29 cellular contexts compared by ENCODE assay signal in genomic region chr15:61489571-61489970, GRCh38.
"Had no signal": no experiment of that assay in that cellular context is flagged by ENCODE, and none has a peak within 500 bp of the region (broad histone marks: within the 10 kb centered on the region; RNA-seq: fewer than 3 reads in every experiment).

No MANE protein-coding gene starts in this region.

- H3K4me3 ChIP-seq: ascending aorta, breast epithelium, cardiac muscle cell, colonic mucosa, esophagus squamous epithelium, gastrocnemius medialis had no signal

- H3K9me3 ChIP-seq: ascending aorta, breast epithelium, colonic mucosa, esophagus squamous epithelium, gastrocnemius medialis had no signal

- H3K36me3 ChIP-seq: ascending aorta, breast epithelium, cardiac muscle cell, colonic mucosa, esophagus squamous epithelium, gastrocnemius medialis, WERI-Rb-1 had no signal

- ATAC-seq: activated CD4-positive, CD25-positive, alpha-beta regulatory T cell treated with anti-CD3 and anti-CD28 coated beads, Interleukin-2, amount 50 U/mL, for 24 hours; activated CD8-positive, alpha-beta memory T cell treated with anti-CD3 and anti-CD28 coated beads, Interleukin-2, amount 10 ng/mL, durations not matched to agents 7 days and 5 days; activated CD8-positive, alpha-beta T cell treated with anti-CD3 and anti-CD28 coated beads for 36 hours; activated naive CD4-positive, alpha-beta T cell treated with anti-CD3 and anti-CD28 coated beads, Interleukin-2, amount 50 U/mL, for 72 hours; foreskin keratinocyte; gastrocnemius medialis; T-helper 17 cell had no signal

- H3K27ac ChIP-seq: ascending aorta, breast epithelium, cardiac muscle cell, colonic mucosa, epithelial cell of prostate, esophagus squamous epithelium, foreskin keratinocyte, gastrocnemius medialis, WERI-Rb-1 had no signal

- H3K27me3 ChIP-seq: ascending aorta, breast epithelium, cardiac muscle cell, colonic mucosa, gastrocnemius medialis had no signal

- DNase-seq: activated B cell treated with CpG ODN at 0.5 μM for 24 hours; activated CD4-positive, alpha-beta T cell treated with anti-CD3 and anti-CD28 coated beads for 48 hours; activated CD4-positive, alpha-beta T cell treated with anti-CD3 and anti-CD28 coated beads, Interleukin-2, amount 50 U/mL, for 1 hour; activated CD4-positive, alpha-beta T cell treated with anti-CD3 and anti-CD28 coated beads, Interleukin-2, amount 50 U/mL, for 48 hours; activated CD8-positive, alpha-beta memory T cell treated with anti-CD3 and anti-CD28 coated beads, Interleukin-2, amount 10 ng/mL, durations not matched to agents 7 days and 5 days; activated CD8-positive, alpha-beta memory T cell treated with anti-CD3 and anti-CD28 coated beads, Interleukin-2, amount 50 U/mL, for 4 hours; activated CD8-positive, alpha-beta T cell treated with anti-CD3 and anti-CD28 coated beads for 36 hours; activated effector memory CD4-positive, alpha-beta T cell treated with anti-CD3 and anti-CD28 coated beads, Interleukin-2, amount 50 U/mL, for 16 hours; activated naive CD4-positive, alpha-beta T cell treated with anti-CD3 and anti-CD28 coated beads for 36 hours; activated naive CD8-positive, alpha-beta T cell treated with anti-CD3 and anti-CD28 coated beads, Interleukin-2, amount 10 ng/mL, durations not matched to agents 7 days and 5 days; activated T-cell treated with anti-CD3 and anti-CD28 coated beads, Interleukin-2, amount 50 U/mL, for 1 hour; activated T-cell treated with anti-CD3 and anti-CD28 coated beads, Interleukin-2, amount 50 U/mL, for 48 hours; central memory CD4-positive, alpha-beta T cell; cerebellar nuclear complex; colonic mucosa; effector CD8-positive, alpha-beta T cell; esophagus squamous epithelium; foreskin keratinocyte; gastrocnemius medialis; T-helper 1 cell; T-helper 17 cell; T1000; WERI-Rb-1 had no signal

- H3K4me1 ChIP-seq: ascending aorta, breast epithelium, colonic mucosa, esophagus squamous epithelium, foreskin keratinocyte, gastrocnemius medialis had no signal
